ENCODE assay signal across 8 cellular contexts in the genomic region with DNA sequence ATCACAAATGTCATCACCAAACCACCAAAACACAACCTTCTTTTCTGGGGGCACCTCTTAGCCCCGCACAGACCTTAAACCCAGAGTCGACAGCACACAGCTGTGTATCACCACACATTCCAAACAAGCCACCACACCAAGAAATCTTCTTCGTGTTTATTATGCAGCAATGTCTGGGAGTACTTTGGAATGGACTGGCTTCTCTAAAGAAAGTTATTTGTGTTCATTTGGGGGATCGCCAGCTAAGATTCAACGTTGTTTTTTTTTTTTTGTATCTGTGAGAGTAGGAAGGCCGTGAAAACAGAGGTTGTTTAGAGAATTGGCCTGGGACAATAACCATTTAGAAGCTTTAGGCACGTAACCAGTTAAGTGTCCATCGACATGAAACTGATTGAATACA. TPM values are rescaled to one million over a fixed set of nuclear protein-coding genes. Genes with fewer than 3 reads are reported as not detected.
DNase-seq lines count a peak whose midpoint lies in the region.

No MANE protein-coding gene starts in this region.

- H3K27ac ChIP-seq in iPS-20b (ENCODE audit: low read length), result peak overlapping the region; percentile 83

- H3K9me3 ChIP-seq in iPS-20b (ENCODE audit: insufficient read depth, low read depth, low read length), result no peaks in the 10 kb centered on the region; the same call in 1 of the 2 replicates

- peaks cover 8% of the 10 kb centered on the region for H3K27me3 Mint-ChIP-seq in T-helper 1 cell treated with Interleukin-12 subunit alpha and Interleukin-12 subunit beta and Interleukin-4 antibody, amounts not matched to agents 30 μg/mL and 1 μg/mL, for 36 hours (ENCODE audit: low read depth)
- peaks cover 3% of the 10 kb centered on the region for H3K27me3 Mint-ChIP-seq in activated T-helper 1 cell treated with anti-CD3 and anti-CD28 coated beads, Interleukin-12 subunit alpha, Interleukin-12 subunit beta, Interleukin-2, Interleukin-4 antibody, amounts not matched to agents 30 ng/mL and 10 ng/mL and 1 ng/mL, durations not matched to agents 14 hours and 24 hours and 36 hours (ENCODE audit: insufficient read depth)

- H3K36me3 Mint-ChIP-seq in T-helper 1 cell treated with Interleukin-12 subunit alpha and Interleukin-12 subunit beta and Interleukin-4 antibody, amounts not matched to agents 30 μg/mL and 1 μg/mL, for 36 hours (ENCODE audit: low read depth), result peaks cover 5% of the 10 kb centered on the region
- H3K36me3 Mint-ChIP-seq in activated T-helper 1 cell treated with anti-CD3 and anti-CD28 coated beads, Interleukin-12 subunit alpha, Interleukin-12 subunit beta, Interleukin-2, Interleukin-4 antibody, amounts not matched to agents 30 ng/mL and 10 ng/mL and 1 ng/mL, durations not matched to agents 14 hours and 24 hours and 36 hours (ENCODE audit: low read depth), result peaks cover 5% of the 10 kb centered on the region

- H3K36me3 ChIP-seq in iPS-20b (ENCODE audit: insufficient read depth, low read depth, low read length), result peaks cover 21% of the 10 kb centered on the region

- peaks cover 21% of the 10 kb centered on the region for H3K4me1 Mint-ChIP-seq in T-helper 1 cell treated with Interleukin-12 subunit alpha and Interleukin-12 subunit beta and Interleukin-4 antibody, amounts not matched to agents 30 μg/mL and 1 μg/mL, for 36 hours (ENCODE audit: low read depth)
- H3K4me1 Mint-ChIP-seq in activated T-helper 1 cell treated with anti-CD3 and anti-CD28 coated beads, Interleukin-12 subunit alpha, Interleukin-12 subunit beta, Interleukin-2, Interleukin-4 antibody, amounts not matched to agents 30 ng/mL and 10 ng/mL and 1 ng/mL, durations not matched to agents 14 hours and 24 hours and 36 hours (ENCODE audit: low read depth), result peaks cover 20% of the 10 kb centered on the region

- H3K27ac Mint-ChIP-seq in T-helper 1 cell treated with Interleukin-12 subunit alpha and Interleukin-12 subunit beta and Interleukin-4 antibody, amounts not matched to agents 30 μg/mL and 1 μg/mL, for 36 hours, result peak overlapping the region; percentile 32
- H3K27ac Mint-ChIP-seq in activated T-helper 1 cell treated with anti-CD3 and anti-CD28 coated beads, Interleukin-12 subunit alpha, Interleukin-12 subunit beta, Interleukin-2, Interleukin-4 antibody, amounts not matched to agents 30 ng/mL and 10 ng/mL and 1 ng/mL, durations not matched to agents 14 hours and 24 hours and 36 hours, result peak overlapping the region; percentile 23

- intact Hi-C loops in activated T-helper 1 cell treated with anti-CD3 and anti-CD28 coated beads, Interleukin-12 subunit alpha, Interleukin-12 subunit beta, Interleukin-2, Interleukin-4 antibody, amounts not matched to agents 30 ng/mL and 10 ng/mL and 1 ng/mL, durations not matched to agents 14 hours and 24 hours and 36 hours (cut with micrococcal nuclease), result loop anchor here (5.0 kb wide), 1 partner anchor 95 kb away; no protein-coding TSS in a partner anchor

- no peaks in the 10 kb centered on the region for H3K9me3 Mint-ChIP-seq in T-helper 1 cell treated with Interleukin-12 subunit alpha and Interleukin-12 subunit beta and Interleukin-4 antibody, amounts not matched to agents 30 μg/mL and 1 μg/mL, for 36 hours
- no peaks in the 10 kb centered on the region for H3K9me3 Mint-ChIP-seq in activated T-helper 1 cell treated with anti-CD3 and anti-CD28 coated beads, Interleukin-12 subunit alpha, Interleukin-12 subunit beta, Interleukin-2, Interleukin-4 antibody, amounts not matched to agents 30 ng/mL and 10 ng/mL and 1 ng/mL, durations not matched to agents 14 hours and 24 hours and 36 hours

- peak overlapping the region; percentile 64 for H3K4me3 ChIP-seq in iPS-20b (ENCODE audit: low read length)

- DNase-seq in T-helper 1 cell, result no peak
- DNase-seq in activated T-helper 1 cell treated with anti-CD3 and anti-CD28 coated beads, Interleukin-12 subunit alpha, Interleukin-12 subunit beta, Interleukin-2, Interleukin-4 antibody, amounts not matched to agents 30 ng/mL and 10 ng/mL and 1 ng/mL, durations not matched to agents 14 hours and 24 hours and 36 hours (ENCODE audit: low spot score), result no peak
- DNase-seq in superior temporal gyrus (ENCODE audit: extremely low spot score), result peak; percentile 37
- DNase-seq in HT-29 (ENCODE audit: low spot score), result no peak
- DNase-seq in GM19240 (ENCODE audit: insufficient read length, low spot score), result no peak
- no peak for DNase-seq in OCI-M1 (lab: John Stamatoyannopoulos, UW)

- H3K4me3 Mint-ChIP-seq in T-helper 1 cell treated with Interleukin-12 subunit alpha and Interleukin-12 subunit beta and Interleukin-4 antibody, amounts not matched to agents 30 μg/mL and 1 μg/mL, for 36 hours, result peak overlapping the region; percentile 77
- H3K4me3 Mint-ChIP-seq in activated T-helper 1 cell treated with anti-CD3 and anti-CD28 coated beads, Interleukin-12 subunit alpha, Interleukin-12 subunit beta, Interleukin-2, Interleukin-4 antibody, amounts not matched to agents 30 ng/mL and 10 ng/mL and 1 ng/mL, durations not matched to agents 14 hours and 24 hours and 36 hours, result peak overlapping the region; percentile 66

- H3K27me3 ChIP-seq in iPS-20b (ENCODE audit: insufficient read depth, low read length), result no peaks in the 10 kb centered on the region

- H3K4me1 ChIP-seq in iPS-20b (ENCODE audit: insufficient read depth, low read length), result peaks cover 21% of the 10 kb centered on the region

- peak overlapping the region; percentile 77; the same call in 1 of the 2 replicates for H3K9ac ChIP-seq in iPS-20b (ENCODE audit: low read depth, low read length)

RNA-seq across cellular contexts. Expression of gene MTA3, which starts 1.0 kb away (rescaled TPM):
- total RNA-seq in activated T-helper 1 cell treated with anti-CD3 and anti-CD28 coated beads, Interleukin-12 subunit alpha, Interleukin-12 subunit beta, Interleukin-2, Interleukin-4 antibody, amounts not matched to agents 30 ng/mL and 10 ng/mL and 1 ng/mL, durations not matched to agents 14 hours and 24 hours and 36 hours, result 29.4 and 31.1 TPM in 2 replicates
- total RNA-seq in HT-29 (2014; rRNA removed; shearing (Covaris generic)), result 16.2 and 18.4 TPM in 2 replicates
